ENCODE assay signal across 1 cellular context in the genomic region with DNA sequence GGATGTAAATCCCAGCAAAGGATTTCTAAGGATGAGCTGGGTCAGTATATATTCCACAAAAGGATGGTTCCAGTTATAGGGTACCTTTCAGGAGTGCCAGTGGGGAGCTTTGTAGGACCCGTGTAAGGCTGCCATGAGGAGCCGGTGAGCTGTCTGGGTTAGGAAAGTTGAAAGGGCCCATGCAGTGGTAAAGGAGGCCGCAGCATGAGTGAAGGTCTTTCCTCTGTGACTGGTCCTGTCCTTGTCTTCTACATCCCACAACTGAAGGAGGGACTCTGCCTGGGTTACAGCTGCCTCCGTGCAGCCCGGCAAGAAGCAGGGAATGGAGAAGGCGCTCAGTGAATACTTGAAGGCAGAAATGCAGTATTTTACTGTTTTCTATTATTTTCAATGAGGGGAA.
TF ChIP-seq lines count a peak whose summit lies in the region.

No MANE protein-coding gene starts in this region.

TF ChIP-seq in SK-N-SH treated with all-trans-retinoic acid at 6 μM for 48 hours, 23 proteins besides CTCF, POLR2A, EP300 and RAD21 (continued from another document):
- TF ChIP-seq POU6F1 (CRISPR knock-in tag; IDR thresholded peaks at IDR 0.05; ENCODE audit: borderline replicate concordance, low read depth) (no peak), TSHZ2 (CRISPR knock-in tag; IDR thresholded peaks at IDR 0.05) (no peak), TCF4 (CRISPR knock-in tag; IDR thresholded peaks at IDR 0.05; ENCODE audit: borderline replicate concordance) (no peak), SNAI2 (CRISPR knock-in tag; IDR thresholded peaks at IDR 0.05) (no peak), ZNF8 (CRISPR knock-in tag; IDR thresholded peaks at IDR 0.05) (no peak), CSRNP3 (CRISPR knock-in tag; IDR thresholded peaks at IDR 0.05) (no peak), RARB (CRISPR knock-in tag; IDR thresholded peaks at IDR 0.05) (no peak), BACH2 (CRISPR knock-in tag; IDR thresholded peaks at IDR 0.05; ENCODE audit: borderline replicate concordance) (no peak), TOX (CRISPR knock-in tag; IDR thresholded peaks at IDR 0.05; ENCODE audit: borderline replicate concordance) (no peak)
- TF ChIP-seq, protein P1, sequence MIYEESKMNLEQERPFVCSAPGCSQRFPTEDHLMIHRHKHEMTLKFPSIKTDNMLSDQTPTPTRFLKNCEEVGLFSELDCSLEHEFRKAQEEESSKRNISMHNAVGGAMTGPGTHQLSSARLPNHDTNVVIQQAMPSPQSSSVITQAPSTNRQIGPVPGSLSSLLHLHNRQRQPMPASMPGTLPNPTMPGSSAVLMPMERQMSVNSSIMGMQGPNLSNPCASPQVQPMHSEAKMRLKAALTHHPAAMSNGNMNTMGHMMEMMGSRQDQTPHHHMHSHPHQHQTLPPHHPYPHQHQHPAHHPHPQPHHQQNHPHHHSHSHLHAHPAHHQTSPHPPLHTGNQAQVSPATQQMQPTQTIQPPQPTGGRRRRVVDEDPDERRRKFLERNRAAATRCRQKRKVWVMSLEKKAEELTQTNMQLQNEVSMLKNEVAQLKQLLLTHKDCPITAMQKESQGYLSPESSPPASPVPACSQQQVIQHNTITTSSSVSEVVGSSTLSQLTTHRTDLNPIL (CRISPR knock-in tag; IDR thresholded peaks at IDR 0.05; ENCODE audit: low read depth): no peak
